ENCODE assay signal across 29 cellular contexts in genomic region chr16:10923146-10923649, GRCh38. TPM values are rescaled to one million over a fixed set of nuclear protein-coding genes. Genes with fewer than 3 reads are reported as not detected.
DNase-seq lines count a peak whose midpoint lies in the region; ATAC-seq, FAIRE-seq and TF ChIP-seq lines count a peak whose summit lies in the region.
"Had no signal": no experiment of that assay in that cellular context is flagged by ENCODE, and none has a peak within 500 bp of the region (broad histone marks: within the 10 kb centered on the region; RNA-seq: fewer than 3 reads in every experiment).

No MANE protein-coding gene starts in this region.

- 78 to 90% (median 87%) methylated on average over 10 of the region's 10 CpGs for WGBS in small intestine, 3 donors

- peak overlapping the region; percentile 96 for H3K27ac ChIP-seq in skeletal muscle tissue (ENCODE audit: low read depth, low read length)
- H3K27ac ChIP-seq in small intestine (ENCODE audit: low read depth in 1 of 2, low read length in 1 of 2): no peak overlapping the region
- H3K27ac ChIP-seq: prostate gland, SJCRH30 had no signal

- H3K9ac ChIP-seq in skeletal muscle tissue (ENCODE audit: low read depth in 1 of 3, low read length in 3 of 3): peak overlapping the region in 2 of 3 donors; percentile 10 to 74

- no peak for FAIRE-seq in small intestine (lab: Jason Lieb, UNC)
- FAIRE-seq: frontal cortex, islet of Langerhans had no signal

- peak overlapping the region in 2 of 3 donors; percentile 29 to 41 for H3K4me3 ChIP-seq in skeletal muscle tissue (ENCODE audit: low read length in 3 of 3)
- no peak overlapping the region for H3K4me3 ChIP-seq in small intestine (ENCODE audit: low read depth in 1 of 2, low read length in 2 of 2)
- H3K4me3 ChIP-seq: lung, prostate gland, SJCRH30, spleen had no signal

- H3K27me3 ChIP-seq in skeletal muscle tissue (ENCODE audit: control insufficient read depth in 3 of 3, insufficient read depth in 3 of 3, low read length in 3 of 3): no peaks in the 10 kb centered on the region
- H3K27me3 ChIP-seq in small intestine (ENCODE audit: control insufficient read depth in 2 of 2, insufficient read depth in 2 of 2, low read length in 2 of 2): no peaks in the 10 kb centered on the region
- H3K27me3 ChIP-seq: spleen had no signal

- H3K9me3 ChIP-seq in skeletal muscle tissue (ENCODE audit: control insufficient read depth in 3 of 3, low read length in 3 of 3) (no peaks in the 10 kb centered on the region), small intestine (ENCODE audit: control insufficient read depth, low read depth) (no peaks in the 10 kb centered on the region)
- H3K9me3 ChIP-seq: prostate gland, SJCRH30, spleen had no signal

- H3K4me1 ChIP-seq in skeletal muscle tissue (ENCODE audit: control insufficient read depth in 3 of 3, insufficient read depth in 3 of 3, low read length in 3 of 3) (peaks cover 48 to 65% (median 58%) of the 10 kb centered on the region in 3 donors), small intestine (ENCODE audit: control insufficient read depth in 2 of 2, insufficient read depth in 1 of 2, low read depth in 1 of 2, low read length in 1 of 2) (peaks cover 0 to 4% of the 10 kb centered on the region in 2 donors)
- H3K4me1 ChIP-seq: prostate gland, SJCRH30 had no signal

- H3K36me3 ChIP-seq in skeletal muscle tissue (ENCODE audit: control insufficient read depth in 3 of 3, insufficient read depth in 3 of 3, low read length in 3 of 3) (peaks cover 23 to 36% (median 27%) of the 10 kb centered on the region in 3 donors), small intestine (ENCODE audit: control insufficient read depth in 2 of 2, insufficient read depth in 2 of 2, low read length in 2 of 2) (peaks cover 4 to 7% of the 10 kb centered on the region in 2 donors)
- H3K36me3 ChIP-seq: SJCRH30 had no signal

- peak; percentile 16 for TF ChIP-seq POLR2A in GM15510 (IDR thresholded peaks at IDR 0.05; ENCODE audit: borderline replicate concordance, extremely low read depth, insufficient read length)

- ATAC-seq in left lobe of liver (peak; percentile 19), HG03469 (IDR thresholded peaks at IDR 0.05; ENCODE audit: unreplicated experiment) (no peak), HG02870 (IDR thresholded peaks at IDR 0.05; ENCODE audit: unreplicated experiment) (no peak)
- ATAC-seq: Panc1, T-cell had no signal

- DNase-seq in SW480 (ENCODE audit: low spot score) (peak; percentile 28), left lobe of liver (ENCODE audit: low spot score) (no peak), small intestine (no peak)
- DNase-seq in activated naive CD4-positive, alpha-beta T cell treated with anti-CD3 and anti-CD28 coated beads, Interleukin-2, amount 50 U/mL, for 16 hours: no peak
- DNase-seq: activated CD4-positive, alpha-beta memory T cell treated with anti-CD3 and anti-CD28 coated beads for 36 hours; activated CD4-positive, CD25-positive, alpha-beta regulatory T cell; activated naive CD8-positive, alpha-beta T cell treated with anti-CD3 and anti-CD28 coated beads, Interleukin-2, amount 10 ng/mL, durations not matched to agents 7 days and 5 days; CD4-positive, CD25-positive, alpha-beta regulatory T cell; effector CD4-positive, alpha-beta T cell; EL; HFFc6; KG1; NCI-H1694; NCI-H2171; NCI-H524; stimulated activated CD4-positive, alpha-beta T cell treated with anti-CD3 and anti-CD28 coated beads, Interleukin-2, amount 100 ng/mL, for 48 hours; stimulated activated naive CD4-positive, alpha-beta T cell; T-cell had no signal

RNA-seq across cellular contexts. Expression of gene DEXI, which starts 19.1 kb away (rescaled TPM):
- total RNA-seq in left lobe of liver (66.8 TPM), skeletal muscle tissue (42.8 TPM)
- 10 to 100 TPM; 23.0 to 28.8 (median 23.7) TPM for polyA plus RNA-seq in small intestine

RNA-seq across cellular contexts. Expression of gene CLEC16A, which starts 21.2 kb away (rescaled TPM):
- total RNA-seq in left lobe of liver (21.6 TPM), skeletal muscle tissue (14.6 TPM)
- 10 to 100 TPM; 13.2 to 23.5 (median 14.9) TPM for polyA plus RNA-seq in small intestine

RNA-seq across cellular contexts. Expression of gene CIITA, which starts 46.2 kb away (rescaled TPM):
- 1.7 TPM for total RNA-seq in left lobe of liver
- 1.0 TPM for total RNA-seq in skeletal muscle tissue
- 10 to 100 TPM in 2 of 3 donors, 1 to 10 TPM in 1; 9.2 to 11.7 (median 11.6) TPM for polyA plus RNA-seq in small intestine

Comparison
In these comparisons a context has a peak if more than half of its experiments do, and no peak if none do; other contexts are left out.
1. H3K4me3 ChIP-seq: peak in skeletal muscle tissue (2 of 3); none in small intestine (0 of 2).